In genomic region chr17:1493291-1493980, GRCh38 we compare ENCODE assay signal across 11 cellular contexts. TPM values are rescaled to one million over a fixed set of nuclear protein-coding genes. Genes with fewer than 3 reads are reported as not detected.
DNase-seq lines count a peak whose midpoint lies in the region; ATAC-seq and TF ChIP-seq lines count a peak whose summit lies in the region.
"Had no signal": no experiment of that assay in that cellular context is flagged by ENCODE, and none has a peak within 500 bp of the region (broad histone marks: within the 10 kb centered on the region; RNA-seq: fewer than 3 reads in every experiment).

No MANE protein-coding gene starts in this region.

- TF ChIP-seq EP300 in stomach (IDR thresholded peaks at IDR 0.05) = no peak

- H3K4me1 ChIP-seq in breast epithelium (peaks cover 11 to 17% of the 10 kb centered on the region in 2 donors), stomach (peaks cover 39 to 71% (median 68%) of the 10 kb centered on the region in 4 donors)

- DNase-seq in HT-29 (ENCODE audit: low spot score) (peak; percentile 71), breast epithelium (ENCODE audit: low spot score in 2 of 2) (no peak), lung microvascular endothelial cell (ENCODE audit: low read depth in 2 of 2) (peak; percentile 35 to 65), stomach (peak; percentile 53), activated gamma-delta T cell treated with Interleukin-2 at 50 U/mL for 16 hours (no peak), D341Med (ENCODE audit: low spot score) (no peak), AG08395 (ENCODE audit: low spot score) (no peak)
- DNase-seq: dorsolateral prefrontal cortex; SK-N-SH; stimulated activated naive CD8-positive, alpha-beta T cell treated with anti-CD3 and anti-CD28 coated beads, Interleukin-15, Interleukin-2, amounts not matched to agents 100 U/mL and 50 U/mL, for 24 hours had no signal

- WGBS in stomach, 5 donors = 42 to 47% (median 44%) methylated on average over 18 to 23 of the region's 23 CpGs

- H3K27me3 ChIP-seq in breast epithelium (no peaks in the 10 kb centered on the region), stomach (no peaks in the 10 kb centered on the region)
- H3K27me3 ChIP-seq: dorsolateral prefrontal cortex had no signal

- H3K4me3 ChIP-seq in breast epithelium = peak overlapping the region in 1 of 3 donors; percentile 33
- no peak overlapping the region for H3K4me3 ChIP-seq in stomach

- H3K9me3 ChIP-seq in breast epithelium = no peaks in the 10 kb centered on the region
- no peaks in the 10 kb centered on the region for H3K9me3 ChIP-seq in stomach
- H3K9me3 ChIP-seq: SK-N-SH had no signal

- TF ChIP-seq POLR2A in breast epithelium (IDR thresholded peaks at IDR 0.05) (no peak), stomach (IDR thresholded peaks at IDR 0.05) (no peak)

- ATAC-seq in GM19351 (IDR thresholded peaks at IDR 0.05; ENCODE audit: unreplicated experiment) = no peak
- ATAC-seq: stimulated activated naive CD8-positive, alpha-beta T cell treated with anti-CD3 and anti-CD28 coated beads, Interleukin-15, Interleukin-2, amounts not matched to agents 100 U/mL and 50 U/mL, for 24 hours had no signal

- TF ChIP-seq CTCF in breast epithelium (IDR thresholded peaks at IDR 0.05) (no peak), stomach (IDR thresholded peaks at IDR 0.05) (no peak)

- peak overlapping the region; percentile 90 to 96 for H3K27ac ChIP-seq in breast epithelium
- H3K27ac ChIP-seq in stomach = peak overlapping the region; percentile 37 to 98 (median 90)

- H3K36me3 ChIP-seq in breast epithelium = no peaks in the 10 kb centered on the region
- H3K36me3 ChIP-seq in stomach = peaks cover 20 to 41% (median 38%) of the 10 kb centered on the region in 4 donors

- intact Hi-C loops in breast epithelium (cut with DNase I; ENCODE audit: low total_unique reads) = no loop called here
- intact Hi-C loops in stomach (cut with DNase I; ENCODE audit: low total_unique reads) = no loop called here

RNA-seq across cellular contexts. Expression of gene MYO1C, which starts 0.9 kb away (rescaled TPM):
- total RNA-seq in HT-29 (2014; rRNA removed; shearing (Covaris generic)) = 188 and 200 TPM in 2 replicates
- total RNA-seq in breast epithelium (100 to 1,000 TPM in 2 of 3 donors, 10 to 100 TPM in 1; 99.5 to 235 (median 137) TPM), lung microvascular endothelial cell (113 and 134 TPM in 2 replicates), stomach (100 to 1,000 TPM in 3 of 5 donors, 10 to 100 TPM in 2; 74.2 to 158 (median 107) TPM)
- polyA plus RNA-seq in stomach = 10 to 100 TPM; 45.2 to 61.3 (median 54.4) TPM

RNA-seq across cellular contexts. Expression of gene INPP5K, which starts 23.0 kb away (rescaled TPM):
- total RNA-seq in HT-29 (2014; rRNA removed; shearing (Covaris generic)) = 51.5 and 75.5 TPM in 2 replicates
- total RNA-seq in breast epithelium = 100 to 1,000 TPM in 1 of 3 donors, 10 to 100 TPM in 2; 75.2 to 177 (median 88.8) TPM
- total RNA-seq in lung microvascular endothelial cell = 47.3 and 47.8 TPM in 2 replicates
- 10 to 100 TPM; 38.0 to 97.6 (median 93.4) TPM for total RNA-seq in stomach
- polyA plus RNA-seq in stomach = 10 to 100 TPM; 22.9 to 27.1 (median 26.6) TPM

RNA-seq across cellular contexts. Expression of gene CRK, which starts 37.4 kb away (rescaled TPM):
- total RNA-seq in HT-29 (2014; rRNA removed; shearing (Covaris generic)) = 28.8 and 28.9 TPM in 2 replicates
- total RNA-seq in breast epithelium (10 to 100 TPM; 73.7 to 84.5 (median 76.8) TPM), lung microvascular endothelial cell (81.7 and 95.8 TPM in 2 replicates), stomach (10 to 100 TPM; 18.2 to 87.5 (median 53.5) TPM)
- 10 to 100 TPM; 18.0 to 40.5 (median 32.9) TPM for polyA plus RNA-seq in stomach

Comparison
In these comparisons a context has a peak if more than half of its experiments do, and no peak if none do; other contexts are left out.
1. DNase-seq: peak in HT-29 (single experiment), lung microvascular endothelial cell (2 of 2) and stomach (single experiment); none in breast epithelium (0 of 2), activated gamma-delta T cell treated with Interleukin-2 at 50 U/mL for 16 hours (single experiment), D341Med (single experiment) and AG08395 (single experiment).